ENCODE assay signal across 23 cellular contexts in the genomic region with DNA sequence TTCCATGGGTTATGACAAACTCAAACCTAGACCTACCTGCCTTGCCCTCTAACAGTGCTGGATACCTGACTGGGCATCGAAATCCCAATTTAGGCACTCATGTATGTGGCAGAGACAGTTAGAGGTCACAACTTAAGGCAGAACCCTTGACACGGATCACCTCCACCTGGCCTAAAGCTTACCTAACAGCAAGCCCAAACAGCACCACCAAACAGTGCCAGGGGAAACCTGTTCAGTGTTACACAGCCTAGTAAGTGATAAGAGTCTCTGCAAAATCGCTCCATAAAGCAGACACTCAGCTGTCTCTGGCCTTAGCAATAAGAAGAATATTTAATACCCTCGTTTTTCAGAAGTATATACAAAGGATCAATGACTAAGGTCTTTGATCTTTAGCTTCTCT.
DNase-seq lines count a peak whose midpoint lies in the region; ATAC-seq, FAIRE-seq and TF ChIP-seq lines count a peak whose summit lies in the region.
"Had no signal": no experiment of that assay in that cellular context is flagged by ENCODE, and none has a peak within 500 bp of the region (broad histone marks: within the 10 kb centered on the region; RNA-seq: fewer than 3 reads in every experiment).

No MANE protein-coding gene starts in this region.

- no peak for TF ChIP-seq POLR2A in right lobe of liver (IDR thresholded peaks at IDR 0.05)

- no peak for ATAC-seq in CD4-positive, CD25-positive, alpha-beta regulatory T cell (ENCODE audit: low read depth in 2 of 2)
- peak; percentile 36 to 59 (median 46) for ATAC-seq in right lobe of liver
- no peak for ATAC-seq in HG02623 (IDR thresholded peaks at IDR 0.05; ENCODE audit: unreplicated experiment)
- ATAC-seq: CD8-positive, alpha-beta T cell had no signal

- WGBS in right lobe of liver (ENCODE audit: insufficient coverage, low coverage, low lambda C conversion rate, missing lambda C conversion rate): 53% methylated on average over 2 of the region's 4 CpGs

- H3K36me3 Mint-ChIP-seq in CD4-positive, CD25-positive, alpha-beta regulatory T cell: no peaks in the 10 kb centered on the region
- no peaks in the 10 kb centered on the region for H3K36me3 Mint-ChIP-seq in endothelial cell (ENCODE audit: low read depth, unreplicated experiment)

- no peak overlapping the region for H3K9ac ChIP-seq in colonic mucosa (ENCODE audit: low read depth in 2 of 2, low read length in 2 of 2)

- no peaks in the 10 kb centered on the region for H3K27me3 Mint-ChIP-seq in CD4-positive, CD25-positive, alpha-beta regulatory T cell
- H3K27me3 Mint-ChIP-seq in endothelial cell (ENCODE audit: unreplicated experiment): no peaks in the 10 kb centered on the region

- no peaks in the 10 kb centered on the region for H3K27me3 ChIP-seq in CD4-positive, CD25-positive, alpha-beta regulatory T cell (ENCODE audit: control insufficient read depth, insufficient read depth, low read length)
- no peaks in the 10 kb centered on the region for H3K27me3 ChIP-seq in dorsolateral prefrontal cortex
- no peaks in the 10 kb centered on the region for H3K27me3 ChIP-seq in right lobe of liver
- H3K27me3 ChIP-seq in colonic mucosa: no peaks in the 10 kb centered on the region

- H3K9me3 Mint-ChIP-seq in CD4-positive, CD25-positive, alpha-beta regulatory T cell: no peaks in the 10 kb centered on the region
- no peaks in the 10 kb centered on the region for H3K9me3 Mint-ChIP-seq in endothelial cell (ENCODE audit: unreplicated experiment)
- H3K9me3 Mint-ChIP-seq: CD8-positive, alpha-beta T cell had no signal

- no peak for TF ChIP-seq CTCF in dorsolateral prefrontal cortex (IDR thresholded peaks at IDR 0.05 in 54 of 56, conservative IDR thresholded peaks at IDR 0.05 in 2 of 56; ENCODE audit: low read depth in 1 of 56, partially characterized antibody in 56 of 56)
- no peak for TF ChIP-seq CTCF in right lobe of liver (IDR thresholded peaks at IDR 0.05)
- TF ChIP-seq CTCF in colonic mucosa (IDR thresholded peaks at IDR 0.05): no peak
- TF ChIP-seq CTCF in endothelial cell (IDR thresholded peaks at IDR 0.05; ENCODE audit: unreplicated experiment): no peak

- peak overlapping the region in 2 of 3 donors; percentile 8 to 26 for H3K27ac Mint-ChIP-seq in CD4-positive, CD25-positive, alpha-beta regulatory T cell
- H3K27ac Mint-ChIP-seq in endothelial cell (ENCODE audit: unreplicated experiment): no peak overlapping the region
- H3K27ac Mint-ChIP-seq: CD8-positive, alpha-beta T cell had no signal

- intact Hi-C loops in dorsolateral prefrontal cortex (cut with DNase I) (no loop called here), right lobe of liver (cut with DNase I) (no loop called here), colonic mucosa (cut with DNase I) (no loop called here)

- FAIRE-seq in GM19239 (lab: Jason Lieb, UNC): peak; percentile 86
- FAIRE-seq: GM18507, H54 had no signal

- peaks cover 7% of the 10 kb centered on the region for H3K4me1 ChIP-seq in CD4-positive, CD25-positive, alpha-beta regulatory T cell (ENCODE audit: control insufficient read depth, insufficient read depth, low read length, poor library complexity, severe bottlenecking)
- H3K4me1 ChIP-seq in right lobe of liver: peaks cover 0 to 32% (median 5%) of the 10 kb centered on the region in 4 donors
- H3K4me1 ChIP-seq in colonic mucosa: peaks cover 9% of the 10 kb centered on the region

- H3K27ac ChIP-seq in CD4-positive, CD25-positive, alpha-beta regulatory T cell (ENCODE audit: insufficient read depth, low read length, poor library complexity, severe bottlenecking): no peak overlapping the region
- H3K27ac ChIP-seq in dorsolateral prefrontal cortex (peak overlapping the region in 43 of 59 donors; percentile 2 to 90 (median 53)), right lobe of liver (no peak overlapping the region), colonic mucosa (no peak overlapping the region)
- H3K27ac ChIP-seq: HL-60, PC-9 had no signal

- no peaks in the 10 kb centered on the region for H3K36me3 ChIP-seq in CD4-positive, CD25-positive, alpha-beta regulatory T cell (ENCODE audit: control insufficient read depth, insufficient read depth, low read length)
- H3K36me3 ChIP-seq in right lobe of liver: no peaks in the 10 kb centered on the region
- no peaks in the 10 kb centered on the region for H3K36me3 ChIP-seq in colonic mucosa

- H3K4me1 Mint-ChIP-seq in CD4-positive, CD25-positive, alpha-beta regulatory T cell: peaks cover 26 to 73% (median 39%) of the 10 kb centered on the region in 4 donors
- peaks cover 17% of the 10 kb centered on the region for H3K4me1 Mint-ChIP-seq in endothelial cell (ENCODE audit: unreplicated experiment)

- H3K4me3 ChIP-seq in CD4-positive, CD25-positive, alpha-beta regulatory T cell (ENCODE audit: low read depth, low read length): no peak overlapping the region
- no peak overlapping the region for H3K4me3 ChIP-seq in dorsolateral prefrontal cortex
- no peak overlapping the region for H3K4me3 ChIP-seq in right lobe of liver
- H3K4me3 ChIP-seq in colonic mucosa: no peak overlapping the region
- H3K4me3 ChIP-seq: PC-9 had no signal

- H3K9me3 ChIP-seq in CD4-positive, CD25-positive, alpha-beta regulatory T cell (ENCODE audit: control insufficient read depth in 2 of 2, low read length in 2 of 2): no peaks in the 10 kb centered on the region
- no peaks in the 10 kb centered on the region for H3K9me3 ChIP-seq in right lobe of liver
- H3K9me3 ChIP-seq in colonic mucosa: no peaks in the 10 kb centered on the region
- H3K9me3 ChIP-seq: Caco-2 had no signal

- H3K4me3 Mint-ChIP-seq in CD4-positive, CD25-positive, alpha-beta regulatory T cell: no peak overlapping the region
- H3K4me3 Mint-ChIP-seq in endothelial cell (ENCODE audit: unreplicated experiment): no peak overlapping the region
- H3K4me3 Mint-ChIP-seq: CD8-positive, alpha-beta T cell had no signal

- no peak for DNase-seq in CD4-positive, CD25-positive, alpha-beta regulatory T cell
- DNase-seq in GM19239 (ENCODE audit: insufficient read length, low spot score): no peak
- no peak for DNase-seq in dorsolateral prefrontal cortex
- DNase-seq in right lobe of liver: no peak
- DNase-seq in GDM1 (lab: John Stamatoyannopoulos, UW): no peak
- DNase-seq in colonic mucosa: no peak
- DNase-seq in endothelial cell (ENCODE audit: low spot score): no peak
- DNase-seq: C1 segment of cervical spinal cord; Caco-2; CD8-positive, alpha-beta T cell; DND-41; NCI-H1048; NCI-H1417; NCI-H1694; NCI-H2029 treated with DMSO at 0.1 percent for 48 hours; NCI-H2227 treated with DMSO at 0.1 percent for 48 hours; NCI-H526 treated with DMSO at 0.1 percent for 48 hours; PC-9; SIG-M5 had no signal

Comparison
In these comparisons a context has a peak if more than half of its experiments do, and no peak if none do; other contexts are left out.
1. ATAC-seq: peak in right lobe of liver (4 of 4); none in CD4-positive, CD25-positive, alpha-beta regulatory T cell (0 of 2) and HG02623 (single experiment).
2. H3K27ac ChIP-seq: peak in dorsolateral prefrontal cortex (43 of 59); none in CD4-positive, CD25-positive, alpha-beta regulatory T cell (single experiment), right lobe of liver (0 of 3) and colonic mucosa (single experiment).